ENCODE assay signal across 11 cellular contexts in the genomic region with DNA sequence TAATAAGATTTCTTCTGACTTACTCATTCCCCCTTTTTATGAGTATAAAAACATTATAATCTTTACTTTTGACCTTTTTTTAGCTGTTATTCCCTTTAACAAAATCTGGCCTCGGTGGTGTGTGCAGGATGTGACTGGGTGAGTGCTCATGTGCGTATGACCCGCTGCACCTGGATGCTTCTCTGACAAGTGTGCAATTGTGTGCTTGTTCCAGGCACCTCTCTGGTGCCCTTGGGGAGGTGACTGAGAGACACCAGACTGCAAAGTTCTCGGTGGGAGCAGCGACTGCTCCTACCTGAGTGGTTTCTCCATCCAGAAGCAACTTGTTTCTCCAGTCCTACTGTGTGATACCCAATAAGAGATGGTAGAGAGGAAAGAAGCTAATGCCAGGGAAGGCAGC.
DNase-seq lines count a peak whose midpoint lies in the region; ATAC-seq and TF ChIP-seq lines count a peak whose summit lies in the region.
"Had no signal": no experiment of that assay in that cellular context is flagged by ENCODE, and none has a peak within 500 bp of the region (broad histone marks: within the 10 kb centered on the region; RNA-seq: fewer than 3 reads in every experiment).

No MANE protein-coding gene starts in this region.

- H3K9me2 ChIP-seq in PC-3 (replicated peaks; ENCODE audit: low read length): no peaks in the 10 kb centered on the region

- H3K9me3 ChIP-seq in PC-3 (ENCODE audit: low read length) (no peaks in the 10 kb centered on the region), suprapubic skin (no peaks in the 10 kb centered on the region)
- H3K9me3 ChIP-seq: HAP-1 had no signal

- TF ChIP-seq CTCF in PC-3 (conservative IDR thresholded peaks at IDR 0.05; ENCODE audit: low read depth, low read length): no peak
- TF ChIP-seq CTCF in MCF 10A (IDR thresholded peaks at IDR 0.05; ENCODE audit: unreplicated experiment): no peak
- TF ChIP-seq CTCF in suprapubic skin (IDR thresholded peaks at IDR 0.05): no peak

- no peak overlapping the region for H3K4me3 Mint-ChIP-seq in MCF 10A (ENCODE audit: unreplicated experiment)
- no peak overlapping the region for H3K4me3 Mint-ChIP-seq in activated CD4-positive, alpha-beta memory T cell treated with anti-CD3 and anti-CD28 coated beads for 36 hours
- H3K4me3 Mint-ChIP-seq: CD8-positive, alpha-beta memory T cell had no signal

- CTCF ChIA-PET in PC-3 (lab: Charles Lee): no interaction called here
- CTCF ChIA-PET in MCF 10A (lab: Yijun Ruan, JAX): interaction anchor here (0.7 to 11.9 kb wide), 17 partner anchors 8 to 280 kb away, joined by 3 to 142 read pairs (median 3); partner anchors contain the start of gene ISM1
- CTCF ChIA-PET in activated CD4-positive, alpha-beta memory T cell treated with anti-CD3 and anti-CD28 coated beads for 36 hours (lab: Charles Lee): no interaction called here

- TF ChIP-seq EP300 in suprapubic skin (IDR thresholded peaks at IDR 0.05): no peak

- DNase-seq in PC-3: no peak
- DNase-seq in MCF 10A (ENCODE audit: unreplicated experiment): no peak
- no peak for DNase-seq in epithelial cell of prostate (ENCODE audit: low read depth, low spot score)
- no peak for DNase-seq in suprapubic skin (ENCODE audit: low spot score in 2 of 2)
- no peak for DNase-seq in activated T-cell treated with anti-CD3 and anti-CD28 coated beads, Interleukin-2, amount 50 U/mL, for 48 hours
- no peak for DNase-seq in activated gamma-delta T cell treated with Interleukin-2 at 50 U/mL for 16 hours
- no peak for DNase-seq in activated CD4-positive, alpha-beta memory T cell treated with anti-CD3 and anti-CD28 coated beads for 36 hours
- DNase-seq: CD8-positive, alpha-beta memory T cell; DMS53; GF-D8 had no signal

- H3K4me3 ChIP-seq in PC-3 (ENCODE audit: low read length) (no peak overlapping the region), suprapubic skin (no peak overlapping the region)
- H3K4me3 ChIP-seq: HAP-1 had no signal

- POLR2A ChIA-PET in PC-3 (lab: Charles Lee; ENCODE audit: unreplicated experiment): no interaction called here
- POLR2A ChIA-PET in MCF 10A (lab: Yijun Ruan, JAX): interaction anchor here (0.6 to 3.2 kb wide), 24 partner anchors 8 to 671 kb away, joined by 3 to 17 read pairs (median 4); partner anchors contain the start of genes ISM1 and TASP1
- POLR2A ChIA-PET in activated CD4-positive, alpha-beta memory T cell treated with anti-CD3 and anti-CD28 coated beads for 36 hours (lab: Charles Lee): no interaction called here

- BruUV-seq in PC-3 (replicated peaks; lab: Mats Ljungman, UMichigan) (no TSS peak), MCF 10A (replicated peaks; lab: Mats Ljungman, UMichigan) (no TSS peak)

- H3K4me1 ChIP-seq in PC-3 (ENCODE audit: insufficient read depth, low read length): no peaks in the 10 kb centered on the region
- H3K4me1 ChIP-seq in suprapubic skin: peaks cover 14% of the 10 kb centered on the region
- H3K4me1 ChIP-seq: HAP-1 had no signal

- 49% methylated on average over 5 of the region's 5 CpGs for WGBS in suprapubic skin

- H3K27me3 ChIP-seq in PC-3 (ENCODE audit: low read length) (peaks cover 40% of the 10 kb centered on the region), suprapubic skin (no peaks in the 10 kb centered on the region)

- 0 out of 2 replicates have a peak, but pooled peaks cover 4% of the 10 kb centered on the region for H4K20me1 ChIP-seq in PC-3 (ENCODE audit: low read length)

- no peak overlapping the region for H3K4me2 ChIP-seq in PC-3 (ENCODE audit: low read length)

- H3K9me3 Mint-ChIP-seq in MCF 10A (ENCODE audit: unreplicated experiment): no peaks in the 10 kb centered on the region
- H3K9me3 Mint-ChIP-seq in activated CD4-positive, alpha-beta memory T cell treated with anti-CD3 and anti-CD28 coated beads for 36 hours: no peaks in the 10 kb centered on the region

- peaks cover 28% of the 10 kb centered on the region for H3K4me1 Mint-ChIP-seq in MCF 10A (ENCODE audit: insufficient read depth, unreplicated experiment)
- no peaks in the 10 kb centered on the region for H3K4me1 Mint-ChIP-seq in activated CD4-positive, alpha-beta memory T cell treated with anti-CD3 and anti-CD28 coated beads for 36 hours (ENCODE audit: low read depth)
- H3K4me1 Mint-ChIP-seq: CD8-positive, alpha-beta memory T cell had no signal

- no peaks in the 10 kb centered on the region for H3K27me3 Mint-ChIP-seq in MCF 10A (ENCODE audit: insufficient read depth, unreplicated experiment)
- H3K27me3 Mint-ChIP-seq in activated CD4-positive, alpha-beta memory T cell treated with anti-CD3 and anti-CD28 coated beads for 36 hours: no peaks in the 10 kb centered on the region

- H2AFZ ChIP-seq in PC-3 (ENCODE audit: low read length): no peak overlapping the region

- H3K36me3 Mint-ChIP-seq in MCF 10A (ENCODE audit: insufficient read depth, unreplicated experiment): no peaks in the 10 kb centered on the region
- peaks cover 6% of the 10 kb centered on the region for H3K36me3 Mint-ChIP-seq in activated CD4-positive, alpha-beta memory T cell treated with anti-CD3 and anti-CD28 coated beads for 36 hours

- no peak for TF ChIP-seq POLR2A in suprapubic skin (IDR thresholded peaks at IDR 0.05)

- intact Hi-C loops in PC-3 (cut with micrococcal nuclease): no loop called here
- intact Hi-C loops in MCF 10A (cut with micrococcal nuclease): no loop called here
- intact Hi-C loops in activated CD4-positive, alpha-beta memory T cell treated with anti-CD3 and anti-CD28 coated beads for 36 hours (cut with micrococcal nuclease): no loop called here

- H3K36me3 ChIP-seq in PC-3 (ENCODE audit: low read depth, low read length) (no peaks in the 10 kb centered on the region), suprapubic skin (peaks cover 6% of the 10 kb centered on the region)
- H3K36me3 ChIP-seq: HAP-1 had no signal

- H3K27ac ChIP-seq in PC-3 (ENCODE audit: low read length) (no peak overlapping the region), epithelial cell of prostate (peak overlapping the region; percentile 77), suprapubic skin (peak overlapping the region; percentile 47)

- peak overlapping the region; percentile 98 for H3K27ac Mint-ChIP-seq in MCF 10A (ENCODE audit: low read depth, unreplicated experiment)
- H3K27ac Mint-ChIP-seq in activated CD4-positive, alpha-beta memory T cell treated with anti-CD3 and anti-CD28 coated beads for 36 hours: no peak overlapping the region
- H3K27ac Mint-ChIP-seq: CD8-positive, alpha-beta memory T cell had no signal

- no peaks in the 10 kb centered on the region for H3F3A ChIP-seq in PC-3 (ENCODE audit: low read length, unreplicated experiment)

- H3K79me2 ChIP-seq in PC-3 (ENCODE audit: low read length): no peaks in the 10 kb centered on the region

- ATAC-seq in PC-3: peak; percentile 25; the same call in 1 of the 2 replicates

- no peak overlapping the region for H3K9ac ChIP-seq in PC-3 (ENCODE audit: low read length)
